In the genomic region with DNA sequence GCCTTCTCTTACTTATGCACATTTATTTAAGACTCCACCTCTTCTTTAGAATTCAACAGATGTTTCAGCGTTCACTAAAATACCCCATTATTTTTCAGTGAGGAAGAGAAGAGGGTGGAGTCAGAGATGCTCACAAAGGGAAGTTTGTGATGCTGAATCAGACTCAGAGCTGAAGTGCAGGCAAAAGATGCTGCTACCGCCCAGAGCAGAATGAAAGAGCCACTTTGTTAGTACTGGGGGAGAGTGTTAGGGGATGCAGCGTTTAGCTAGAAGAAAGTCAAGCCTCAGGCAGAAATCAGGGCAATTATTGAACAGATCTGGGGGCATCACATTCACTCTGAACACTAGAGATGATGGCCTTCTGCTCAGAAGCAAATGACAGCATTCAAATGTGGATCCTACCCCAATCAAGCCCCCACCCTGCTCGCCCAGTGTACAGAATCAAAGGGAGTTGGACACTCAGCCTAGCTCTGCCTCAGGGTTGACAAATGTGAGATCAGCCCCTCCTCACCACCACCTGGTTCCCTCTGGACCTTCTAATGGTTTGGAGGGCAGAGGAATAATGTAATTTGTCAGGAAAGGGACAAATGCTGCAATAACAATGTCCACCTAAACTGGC, we compare ENCODE assay signal across 27 cellular contexts.
DNase-seq lines count a peak whose midpoint lies in the region; ATAC-seq and TF ChIP-seq lines count a peak whose summit lies in the region.
"Had no signal": no experiment of that assay in that cellular context is flagged by ENCODE, and none has a peak within 500 bp of the region (broad histone marks: within the 10 kb centered on the region; RNA-seq: fewer than 3 reads in every experiment).

No MANE protein-coding gene starts in this region.

- 0 out of 2 replicates have a peak overlapping the region, but pooled peaks have one; percentile 17 for H2AFZ ChIP-seq in DND-41 (ENCODE audit: low read depth, low read length)
- H2AFZ ChIP-seq in mesenchymal stem cell (ENCODE audit: low read depth, low read length), result no peak overlapping the region

- peak overlapping the region; percentile 18 to 77 for H2BK12ac ChIP-seq in mesenchymal stem cell (ENCODE audit: low read length in 2 of 2)

- 86% methylated on average over 3 of the region's 4 CpGs for WGBS in mesenchymal stem cell

- H3K23ac ChIP-seq in mesenchymal stem cell (ENCODE audit: low read length in 2 of 2), result no peak overlapping the region

- H3K36me3 ChIP-seq in DND-41 (ENCODE audit: insufficient read depth, low read length) (no peaks in the 10 kb centered on the region), mesenchymal stem cell (ENCODE audit: control insufficient read depth in 1 of 2, insufficient read depth in 2 of 2, low read depth in 1 of 2, low read length in 2 of 2) (no peaks in the 10 kb centered on the region)
- H3K36me3 ChIP-seq: colonic mucosa, esophagus muscularis mucosa, gastrocnemius medialis, transverse colon had no signal

- H3K14ac ChIP-seq in mesenchymal stem cell (ENCODE audit: low read length in 2 of 2), result peak overlapping the region in 1 of 2 experiments; percentile 70

- no peak overlapping the region for H3K27ac ChIP-seq in DND-41 (ENCODE audit: low read length)
- peak overlapping the region; percentile 5 to 97 (median 92) for H3K27ac ChIP-seq in dorsolateral prefrontal cortex
- no peak overlapping the region for H3K27ac ChIP-seq in mesenchymal stem cell (ENCODE audit: low read length, poor library complexity, severe bottlenecking)
- H3K27ac ChIP-seq: colonic mucosa, esophagus muscularis mucosa, gastrocnemius medialis, transverse colon had no signal

- no peak for TF ChIP-seq CTCF in DND-41 (IDR thresholded peaks at IDR 0.05; ENCODE audit: borderline replicate concordance, extremely low read depth, low read length, poor library complexity, severe bottlenecking)
- TF ChIP-seq CTCF in dorsolateral prefrontal cortex (IDR thresholded peaks at IDR 0.05 in 54 of 56, conservative IDR thresholded peaks at IDR 0.05 in 2 of 56; ENCODE audit: low read depth in 1 of 56, partially characterized antibody in 56 of 56), result peak in 1 of 56 donors; percentile 10

- H3K9me3 ChIP-seq in DND-41 (ENCODE audit: insufficient read depth, low read length, severe bottlenecking) (no peaks in the 10 kb centered on the region), mesenchymal stem cell (ENCODE audit: control insufficient read depth, low read length) (no peaks in the 10 kb centered on the region)
- H3K9me3 ChIP-seq: colonic mucosa, esophagus muscularis mucosa, gastrocnemius medialis, transverse colon had no signal

- no peaks in the 10 kb centered on the region for H3K79me2 ChIP-seq in DND-41 (ENCODE audit: insufficient read depth, low read length)

- no peak overlapping the region for H2BK15ac ChIP-seq in mesenchymal stem cell (ENCODE audit: low read depth, poor library complexity, severe bottlenecking)

- H3K4me2 ChIP-seq in DND-41 (ENCODE audit: insufficient read depth, low read length), result no peak overlapping the region
- no peak overlapping the region for H3K4me2 ChIP-seq in mesenchymal stem cell (ENCODE audit: low read length, poor library complexity, severe bottlenecking)

- H4K8ac ChIP-seq in mesenchymal stem cell (ENCODE audit: low read length), result no peak overlapping the region

- H2AK5ac ChIP-seq in mesenchymal stem cell (ENCODE audit: low read length, severe bottlenecking), result peak overlapping the region; percentile 88

- DNase-seq in DND-41 (no peak), dorsolateral prefrontal cortex (peak in 4 of 10 donors; percentile 41 to 70 (median 50)), mesenchymal stem cell (no peak), retina (peak; percentile 41), SIG-M5 treated with dmso at 0.1 percent for 504 hours (lab: John Stamatoyannopoulos, UW; ENCODE audit: unreplicated experiment) (no peak), NCI-H510A treated with DMSO at 0.1 percent for 48 hours (lab: John Stamatoyannopoulos, UW) (no peak)
- DNase-seq in stimulated activated CD8-positive, alpha-beta memory T cell treated with anti-CD3 and anti-CD28 coated beads, Interleukin-4, amount 100 ng/mL, for 48 hours, result no peak
- no peak for DNase-seq in activated CD4-positive, alpha-beta T cell treated with anti-CD3 and anti-CD28 coated beads, Interleukin-2, amount 50 U/mL, for 1 hour
- DNase-seq: activated CD4-positive, CD25-positive, alpha-beta regulatory T cell; activated CD8-positive, alpha-beta T cell treated with anti-CD3 and anti-CD28 coated beads for 36 hours; activated gamma-delta T cell; activated naive CD8-positive, alpha-beta T cell treated with anti-CD3 and anti-CD28 coated beads, Interleukin-2, amount 50 U/mL, for 24 hours; CD4-positive, CD25-positive, alpha-beta regulatory T cell; colonic mucosa; DMS 273 treated with DMSO at 0.1 percent for 48 hours; gastrocnemius medialis; HFFc6; IMR-90; NCI-H1092; NCI-H187 treated with DMSO at 0.1 percent for 48 hours; NCI-H226; NCI-H82; Right ventricle myocardium superior; T-cell; transverse colon had no signal

- H3K79me1 ChIP-seq in mesenchymal stem cell (replicated peaks; ENCODE audit: low read length, poor library complexity, severe bottlenecking), result no peaks in the 10 kb centered on the region

- peak overlapping the region; percentile 14 to 50 for H3K18ac ChIP-seq in mesenchymal stem cell (ENCODE audit: low read depth in 1 of 2, low read length in 2 of 2)

- no peaks in the 10 kb centered on the region for H4K20me1 ChIP-seq in DND-41 (ENCODE audit: insufficient read depth, low read length)

- no peak for ATAC-seq in DND-41 (ENCODE audit: insufficient read depth, low read depth)
- ATAC-seq: activated CD8-positive, alpha-beta T cell treated with anti-CD3 and anti-CD28 coated beads for 36 hours; activated naive CD8-positive, alpha-beta T cell treated with anti-CD3 and anti-CD28 coated beads, Interleukin-2, amount 50 U/mL, for 24 hours; gastrocnemius medialis; right cardiac atrium; T-cell had no signal

- no peaks in the 10 kb centered on the region for H3K27me3 ChIP-seq in DND-41 (ENCODE audit: insufficient read depth, low read length, poor library complexity)
- no peaks in the 10 kb centered on the region for H3K27me3 ChIP-seq in dorsolateral prefrontal cortex
- no peaks in the 10 kb centered on the region for H3K27me3 ChIP-seq in mesenchymal stem cell (ENCODE audit: control insufficient read depth in 1 of 2, insufficient read depth in 1 of 2, low read length in 2 of 2)
- H3K27me3 ChIP-seq: colonic mucosa, esophagus muscularis mucosa, gastrocnemius medialis, transverse colon had no signal

- H4K91ac ChIP-seq in mesenchymal stem cell (ENCODE audit: low read length), result peak overlapping the region; percentile 61

- no peak overlapping the region for H3K4me3 ChIP-seq in DND-41 (ENCODE audit: low read depth in 1 of 2, low read length in 2 of 2)
- H3K4me3 ChIP-seq in dorsolateral prefrontal cortex, result peak overlapping the region in 33 of 59 donors; percentile 1 to 50 (median 19)
- no peak overlapping the region for H3K4me3 ChIP-seq in mesenchymal stem cell (ENCODE audit: insufficient read depth in 1 of 2, low read depth in 1 of 2, low read length in 2 of 2)
- H3K4me3 ChIP-seq: colonic mucosa, esophagus muscularis mucosa, gastrocnemius medialis, transverse colon had no signal

- H2BK5ac ChIP-seq in mesenchymal stem cell (ENCODE audit: low read depth, low read length, poor library complexity, severe bottlenecking), result no peak overlapping the region

- no peaks in the 10 kb centered on the region for H3K4me1 ChIP-seq in DND-41 (ENCODE audit: insufficient read depth, low read length)
- H3K4me1 ChIP-seq in mesenchymal stem cell (ENCODE audit: control insufficient read depth, insufficient read depth, low read depth, low read length), result peaks cover 2% of the 10 kb centered on the region
- H3K4me1 ChIP-seq: colonic mucosa, esophagus muscularis mucosa, gastrocnemius medialis, transverse colon had no signal

- H2BK120ac ChIP-seq in mesenchymal stem cell (ENCODE audit: low read depth, low read length), result no peak overlapping the region

- intact Hi-C loops in dorsolateral prefrontal cortex (cut with DNase I), result loop anchor here (5.0 to 10.0 kb wide), 2 partner anchors 134 to 243 kb away; a partner anchor contains a TSS

- no peak overlapping the region for H3K9ac ChIP-seq in DND-41 (ENCODE audit: low read depth, low read length)
- no peak overlapping the region for H3K9ac ChIP-seq in mesenchymal stem cell (ENCODE audit: low read length)

- peak overlapping the region in 1 of 2 experiments; percentile 43 for H3K4ac ChIP-seq in mesenchymal stem cell (ENCODE audit: low read depth in 1 of 2, low read length in 2 of 2)

Comparison
In these comparisons a context has a peak if more than half of its experiments do, and no peak if none do; other contexts are left out.
1. H3K27ac ChIP-seq: peak in dorsolateral prefrontal cortex (59 of 59); none in DND-41 (single experiment) and mesenchymal stem cell (single experiment).
2. H3K4me3 ChIP-seq: peak in dorsolateral prefrontal cortex (33 of 59); none in DND-41 (0 of 2) and mesenchymal stem cell (0 of 2).